Comparison of ENCODE assay signal across 9 cellular contexts in genomic region chr3:125917020-125917464, GRCh38. TPM values are rescaled to one million over a fixed set of nuclear protein-coding genes. Genes with fewer than 3 reads are reported as not detected.
DNase-seq lines count a peak whose midpoint lies in the region; TF ChIP-seq lines count a peak whose summit lies in the region.
"Not testable (repeated sequence)": the region's sequence is repeated elsewhere in the genome, so short reads cannot be mapped to it uniquely, and the experiment has no call there.
"Had no signal": no experiment of that assay in that cellular context is flagged by ENCODE, and none has a peak within 500 bp of the region (broad histone marks: within the 10 kb centered on the region; RNA-seq: fewer than 3 reads in every experiment).

No MANE protein-coding gene starts in this region.

- not testable (repeated sequence) for H3K36me3 Mint-ChIP-seq in H9 (ENCODE audit: insufficient read depth in 1 of 3, low read depth in 3 of 3); T-helper 2 cell treated with Interferon-gamma antibody and Interleukin-4, amounts not matched to agents 5 μg/mL and 100 μg/mL, for 36 hours (ENCODE audit: low read depth)

- not testable (repeated sequence) for H3K27me3 Mint-ChIP-seq in H9 (ENCODE audit: low read depth); T-helper 2 cell treated with Interferon-gamma antibody and Interleukin-4, amounts not matched to agents 5 μg/mL and 100 μg/mL, for 36 hours (ENCODE audit: low read depth)

- not testable (repeated sequence) for H2AK5ac ChIP-seq in H9 (ENCODE audit: insufficient read length, low read length); mesenchymal stem cell (ENCODE audit: low read length, severe bottlenecking)

- H4K5ac ChIP-seq in H9 (ENCODE audit: insufficient read length, low read depth, low read length), result not testable (repeated sequence)

- not testable (repeated sequence) for H2BK12ac ChIP-seq in H9 (ENCODE audit: insufficient read length, low read depth, low read length); mesenchymal stem cell (ENCODE audit: low read length in 2 of 2)

- H4K8ac ChIP-seq in H9 (replicated peaks; ENCODE audit: insufficient read length, low read depth, low read length); mesenchymal stem cell (ENCODE audit: low read length): not testable (repeated sequence)

- not testable (repeated sequence) for H2BK120ac ChIP-seq in H9 (ENCODE audit: low read depth, low read length, poor library complexity, severe bottlenecking); mesenchymal stem cell (ENCODE audit: low read depth, low read length)

- peak overlapping the region in 2 of 3 experiments; percentile 85 to 90; a peak in 4 of 7 replicates for H3K27ac Mint-ChIP-seq in H9
- peak overlapping the region; percentile 70 for H3K27ac Mint-ChIP-seq in T-helper 2 cell treated with Interferon-gamma antibody and Interleukin-4, amounts not matched to agents 5 μg/mL and 100 μg/mL, for 36 hours

- not testable (repeated sequence) for H3K9me3 ChIP-seq in H9 (ENCODE audit: control insufficient read depth, low read depth, low read length); mesenchymal stem cell (ENCODE audit: control insufficient read depth, low read length); smooth muscle cell (replicated peaks; ENCODE audit: low read depth)

- H2BK15ac ChIP-seq in H9 (ENCODE audit: low read depth, low read length); mesenchymal stem cell (ENCODE audit: low read depth, poor library complexity, severe bottlenecking): not testable (repeated sequence)

- peak overlapping the region; percentile 57 for H3K9ac ChIP-seq in H9 (ENCODE audit: extremely low read depth, insufficient read length, low read length)
- peak overlapping the region; percentile 95 for H3K9ac ChIP-seq in mesenchymal stem cell (ENCODE audit: low read length)
- H3K9ac ChIP-seq in smooth muscle cell (ENCODE audit: low read depth), result peak overlapping the region; percentile 80

- in situ Hi-C loops in astrocyte of the cerebellum (cut with HindIII; ENCODE audit: low sequenced_read_pairs), result not testable (repeated sequence)

- H3K23me2 ChIP-seq in H9 (ENCODE audit: insufficient read length, low read depth, low read length, poor library complexity, severe bottlenecking), result not testable (repeated sequence)

- not testable (repeated sequence) for H3T11ph ChIP-seq in H9 (ENCODE audit: low read length)

- not testable (repeated sequence) for H3K56ac ChIP-seq in H9 (ENCODE audit: insufficient read length, low read depth, low read length)

- peak overlapping the region; percentile 72; the same call in 1 of the 2 replicates for H3K14ac ChIP-seq in H9 (ENCODE audit: insufficient read depth, low read length)
- not testable (repeated sequence) for H3K14ac ChIP-seq in mesenchymal stem cell (ENCODE audit: low read length in 2 of 2)

- not testable (repeated sequence) for H3F3A ChIP-seq in smooth muscle cell (ENCODE audit: low read depth)

- not testable (repeated sequence) for H3K79me1 ChIP-seq in H9 (ENCODE audit: insufficient read depth, low read depth, low read length, poor library complexity, severe bottlenecking); mesenchymal stem cell (replicated peaks; ENCODE audit: low read length, poor library complexity, severe bottlenecking)

- peaks cover 11 to 15% of the 10 kb centered on the region in 2 experiments for H3K4me1 Mint-ChIP-seq in H9
- peaks cover 22% of the 10 kb centered on the region for H3K4me1 Mint-ChIP-seq in T-helper 2 cell treated with Interferon-gamma antibody and Interleukin-4, amounts not matched to agents 5 μg/mL and 100 μg/mL, for 36 hours (ENCODE audit: low read depth)

- H3K27me3 ChIP-seq in H9 (ENCODE audit: insufficient read depth, low read length); mesenchymal stem cell (ENCODE audit: control insufficient read depth in 1 of 2, insufficient read depth in 1 of 2, low read length in 2 of 2); smooth muscle cell (ENCODE audit: low read depth): not testable (repeated sequence)

- no CpG with 5 or more reads among the region's 12 CpGs for WGBS in H9 (ENCODE audit: extremely low coverage, insufficient read length, low lambda C conversion rate)
- 1% methylated on average over 11 of the region's 12 CpGs for WGBS in mesenchymal stem cell
- whole genome bisulfite sequencing in smooth muscle cell (ENCODE audit: low lambda C conversion rate), result 4% methylated on average over 12 of the region's 12 CpGs

- not testable (repeated sequence) for H4K20me1 ChIP-seq in H9 (ENCODE audit: control insufficient read depth, insufficient read depth, insufficient read length); smooth muscle cell (ENCODE audit: low read depth)

- H2BK20ac ChIP-seq in H9 (ENCODE audit: low read depth, low read length, poor library complexity, severe bottlenecking), result not testable (repeated sequence)

- not testable (repeated sequence) for H3K9me3 Mint-ChIP-seq in H9; T-helper 2 cell treated with Interferon-gamma antibody and Interleukin-4, amounts not matched to agents 5 μg/mL and 100 μg/mL, for 36 hours

- H3K4me2 ChIP-seq in H9 (ENCODE audit: insufficient read depth, insufficient read length, low read length) (peak overlapping the region; percentile 66), mesenchymal stem cell (ENCODE audit: low read length, poor library complexity, severe bottlenecking) (peak overlapping the region; percentile 72), smooth muscle cell (peak overlapping the region; percentile 97)

- not testable (repeated sequence) for H4K91ac ChIP-seq in H9 (ENCODE audit: insufficient read length, low read depth, low read length); mesenchymal stem cell (ENCODE audit: low read length)

- not testable (repeated sequence) for H2AFZ ChIP-seq in H9 (ENCODE audit: low read length)
- H2AFZ ChIP-seq in mesenchymal stem cell (ENCODE audit: low read depth, low read length) (peak overlapping the region; percentile 48), smooth muscle cell (ENCODE audit: low read depth) (peak overlapping the region; percentile 97)

- H3K18ac ChIP-seq in H9 (ENCODE audit: insufficient read length, low read depth, low read length) (peak overlapping the region; percentile 83), mesenchymal stem cell (ENCODE audit: low read depth in 1 of 2, low read length in 2 of 2) (peak overlapping the region in 1 of 2 experiments; percentile 44)

- not testable (repeated sequence) for H3K23ac ChIP-seq in H9 (ENCODE audit: insufficient read length, low read depth, low read length)
- peak overlapping the region in 1 of 2 experiments; percentile 3 for H3K23ac ChIP-seq in mesenchymal stem cell (ENCODE audit: low read length in 2 of 2)

- not testable (repeated sequence) for H3K79me2 ChIP-seq in H9 (ENCODE audit: insufficient read depth, low read length); smooth muscle cell (ENCODE audit: low read depth)

- peak overlapping the region; percentile 80 to 87 for H3K4me3 Mint-ChIP-seq in H9
- H3K4me3 Mint-ChIP-seq in T-helper 2 cell treated with Interferon-gamma antibody and Interleukin-4, amounts not matched to agents 5 μg/mL and 100 μg/mL, for 36 hours, result peak overlapping the region; percentile 87

- not testable (repeated sequence) for H3K27ac ChIP-seq in H9 (ENCODE audit: insufficient read length, low read depth, low read length)
- H3K27ac ChIP-seq in mesenchymal stem cell (ENCODE audit: low read length, poor library complexity, severe bottlenecking) (peak overlapping the region; percentile 18), smooth muscle cell (ENCODE audit: low read depth) (peak overlapping the region; percentile 90)

- not testable (repeated sequence) for H3K4ac ChIP-seq in H9 (ENCODE audit: low read depth, low read length)
- H3K4ac ChIP-seq in mesenchymal stem cell (ENCODE audit: low read depth in 1 of 2, low read length in 2 of 2), result peak overlapping the region in 1 of 2 experiments; percentile 19

- H2BK5ac ChIP-seq in H9 (ENCODE audit: insufficient read length, low read length); mesenchymal stem cell (ENCODE audit: low read depth, low read length, poor library complexity, severe bottlenecking): not testable (repeated sequence)

- H3K36me3 ChIP-seq in mesenchymal stem cell (ENCODE audit: control insufficient read depth in 1 of 2, insufficient read depth in 2 of 2, low read depth in 1 of 2, low read length in 2 of 2); smooth muscle cell (ENCODE audit: low read depth): not testable (repeated sequence)

- H3K4me1 ChIP-seq in H9 (ENCODE audit: insufficient read depth, low read length); mesenchymal stem cell (ENCODE audit: control insufficient read depth, insufficient read depth, low read depth, low read length); smooth muscle cell (ENCODE audit: low read depth): not testable (repeated sequence)

- DNase-seq in AG10803 (ENCODE audit: low read depth) (peak; percentile 63), H9 (peak; percentile 52), NCI-H2081 (lab: John Stamatoyannopoulos, UW) (peak; percentile 49 to 63), fibroblast of peridontal ligament (ENCODE audit: extremely low read depth) (peak; percentile 49), mesenchymal stem cell (peak; percentile 74), smooth muscle cell (lab: John Stamatoyannopoulos, UW; ENCODE audit: unreplicated experiment) (peak; percentile 49)
- peak; percentile 13 for DNase-seq in T-helper 2 cell treated with Interferon-gamma antibody and Interleukin-4, amounts not matched to agents 5 μg/mL and 100 μg/mL, for 36 hours (ENCODE audit: low spot score)
- DNase-seq in astrocyte of the cerebellum (ENCODE audit: low read depth), result not testable (repeated sequence)

- not testable (repeated sequence) for TF ChIP-seq CTCF in AG10803 (conservative IDR thresholded peaks at IDR 0.05; ENCODE audit: low read length); H9 (conservative IDR thresholded peaks at IDR 0.05); astrocyte of the cerebellum (IDR thresholded peaks at IDR 0.05; ENCODE audit: low read depth, low read length, missing control alignments); smooth muscle cell (IDR thresholded peaks at IDR 0.05; ENCODE audit: borderline replicate concordance, insufficient read depth, poor library complexity, severe bottlenecking)

- H3K4me3 ChIP-seq in AG10803 (ENCODE audit: low read length) (peak overlapping the region; percentile 77), astrocyte of the cerebellum (ENCODE audit: low read depth, low read length) (peak overlapping the region; percentile 68), mesenchymal stem cell (ENCODE audit: insufficient read depth in 1 of 2, low read depth in 1 of 2, low read length in 2 of 2) (peak overlapping the region; percentile 73 to 88), smooth muscle cell (peak overlapping the region; percentile 68)

RNA-seq across cellular contexts. Expression of gene ROPN1B, which starts 51.9 kb away (rescaled TPM):
- total RNA-seq in H9 (2021), result not detected in 2 replicates
- polyA plus RNA-seq in mesenchymal stem cell (2013, experiment 1 of 2), result not detected
- polyA plus RNA-seq in mesenchymal stem cell (2013, experiment 2 of 2), result not detected
- not detected in 2 replicates for total RNA-seq in smooth muscle cell
- polyA plus RNA-seq in smooth muscle cell, result not detected in 2 replicates
- total RNA-seq: T-helper 1 cell treated with Interleukin-12 subunit alpha and Interleukin-12 subunit beta and Interleukin-4 antibody, amounts not matched to agents 30 ng/mL and 1 ng/mL, for 36 hours had no signal
